ENCODE assay signal across 8 cellular contexts in the genomic region with DNA sequence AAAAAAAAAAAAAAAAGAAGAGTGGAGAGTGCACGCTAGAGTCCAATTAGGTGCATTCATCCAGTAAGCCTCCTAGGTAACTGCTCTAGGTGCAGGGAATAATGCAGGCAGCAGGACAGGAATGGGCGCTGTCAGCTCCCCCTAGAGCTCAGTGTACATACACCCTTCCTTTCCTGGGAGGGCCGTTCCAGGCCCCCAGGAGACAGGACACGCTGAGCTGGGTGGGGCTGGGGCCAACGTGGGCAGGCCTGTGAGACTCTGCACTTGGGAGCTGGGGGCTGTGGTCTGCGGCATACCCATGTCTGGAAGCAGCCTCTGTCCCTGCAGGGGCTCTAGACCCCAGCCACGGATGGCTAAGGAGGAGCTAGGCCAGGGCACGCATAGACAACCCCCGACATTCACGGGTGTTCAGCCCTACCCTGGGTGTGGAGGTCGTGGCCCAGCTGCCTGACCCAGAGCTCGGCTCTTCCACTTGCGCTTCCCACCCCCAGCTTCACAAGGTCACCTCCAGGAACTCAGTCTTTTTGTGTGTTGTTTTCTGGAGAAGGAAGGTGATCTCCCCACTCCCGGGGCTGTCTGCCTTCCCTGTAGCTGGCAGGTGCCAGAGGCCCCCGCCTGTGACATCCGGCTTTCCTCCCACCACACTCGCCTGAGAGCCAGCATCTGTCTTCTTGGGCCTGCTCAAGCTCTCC. TPM values are rescaled to one million over a fixed set of nuclear protein-coding genes. Genes with fewer than 3 reads are reported as not detected.
A peak's percentile ranks its signal among the peaks of the same experiment; 100 is the strongest.
DNase-seq lines count a peak whose midpoint lies in the region; ATAC-seq and TF ChIP-seq lines count a peak whose summit lies in the region.

No MANE protein-coding gene starts in this region.

- H3K4me1 Mint-ChIP-seq in naive thymus-derived CD8-positive, alpha-beta T cell: peaks cover 21 to 48% (median 41%) of the 10 kb centered on the region in 4 donors

- intact Hi-C loops in colonic mucosa (cut with DNase I): no loop called here

- no peaks in the 10 kb centered on the region for H3K9me3 Mint-ChIP-seq in naive thymus-derived CD8-positive, alpha-beta T cell

- H3K27ac Mint-ChIP-seq in naive thymus-derived CD8-positive, alpha-beta T cell: peak overlapping the region; percentile 63 to 96 (median 88)

- H3K4me3 ChIP-seq in colonic mucosa: peak overlapping the region; percentile 72

- peak overlapping the region; percentile 79 to 95 (median 87) for H3K4me3 Mint-ChIP-seq in naive thymus-derived CD8-positive, alpha-beta T cell

- H3K4me1 ChIP-seq in colonic mucosa: peaks cover 26% of the 10 kb centered on the region

- no peaks in the 10 kb centered on the region for H3K36me3 Mint-ChIP-seq in naive thymus-derived CD8-positive, alpha-beta T cell

- DNase-seq in NCI-H748 (lab: John Stamatoyannopoulos, UW; ENCODE audit: unreplicated experiment): peak; percentile 29
- DNase-seq in NCI-H748 treated with DMSO at 0.1 percent for 48 hours (lab: John Stamatoyannopoulos, UW): no peak
- peak; percentile 43 for DNase-seq in colonic mucosa
- DNase-seq in naive thymus-derived CD8-positive, alpha-beta T cell: peak in 3 of 10 donors; percentile 43 to 55 (median 53)

- no peaks in the 10 kb centered on the region for H3K36me3 ChIP-seq in colonic mucosa

- ATAC-seq in HG02642 (IDR thresholded peaks at IDR 0.05; ENCODE audit: poor library complexity, unreplicated experiment) (peak; percentile 22), GM18520 (IDR thresholded peaks at IDR 0.05; ENCODE audit: unreplicated experiment) (no peak), GM18511 (IDR thresholded peaks at IDR 0.05; ENCODE audit: unreplicated experiment) (no peak)
- ATAC-seq in naive thymus-derived CD8-positive, alpha-beta T cell: peak; percentile 19 to 27

- no peak for TF ChIP-seq CTCF in colonic mucosa (IDR thresholded peaks at IDR 0.05)

- H3K27ac ChIP-seq in colonic mucosa: peak overlapping the region; percentile 84

- H3K9ac ChIP-seq in colonic mucosa (ENCODE audit: low read depth in 2 of 2, low read length in 2 of 2): peak overlapping the region; percentile 85 to 99

- POLR2A ChIA-PET in naive thymus-derived CD8-positive, alpha-beta T cell (lab: Charles Lee): interaction anchor here (0.5 to 21.0 kb wide), 13 partner anchors 15 to 319 kb away, joined by 3 to 411 read pairs (median 3); a partner anchor contains a TSS

- H3K27me3 ChIP-seq in colonic mucosa: no peaks in the 10 kb centered on the region

- H3K27me3 Mint-ChIP-seq in naive thymus-derived CD8-positive, alpha-beta T cell: no peaks in the 10 kb centered on the region

- no peaks in the 10 kb centered on the region for H3K9me3 ChIP-seq in colonic mucosa

TF ChIP-seq in PFSK-1, 5 proteins besides CTCF, POLR2A, EP300 and RAD21:
- TF ChIP-seq POLR2AphosphoS5 (IDR thresholded peaks at IDR 0.05; ENCODE audit: low read depth, low read length) (peak; percentile 61; the same call in 1 of the 2 replicates), SIN3A (IDR thresholded peaks at IDR 0.05; ENCODE audit: borderline replicate concordance, insufficient read depth, low read length) (0 out of 2 replicates have a peak, but pooled peaks have one; percentile 80), FOXP2 (optimal IDR thresholded peaks at IDR 0.05; ENCODE audit: borderline replicate concordance, extremely low read depth, extremely low read length, insufficient read depth) (no peak), TAF1 (IDR thresholded peaks at IDR 0.05; ENCODE audit: borderline replicate concordance, insufficient read depth, low read length) (no peak)
- TF ChIP-seq, protein P1, sequence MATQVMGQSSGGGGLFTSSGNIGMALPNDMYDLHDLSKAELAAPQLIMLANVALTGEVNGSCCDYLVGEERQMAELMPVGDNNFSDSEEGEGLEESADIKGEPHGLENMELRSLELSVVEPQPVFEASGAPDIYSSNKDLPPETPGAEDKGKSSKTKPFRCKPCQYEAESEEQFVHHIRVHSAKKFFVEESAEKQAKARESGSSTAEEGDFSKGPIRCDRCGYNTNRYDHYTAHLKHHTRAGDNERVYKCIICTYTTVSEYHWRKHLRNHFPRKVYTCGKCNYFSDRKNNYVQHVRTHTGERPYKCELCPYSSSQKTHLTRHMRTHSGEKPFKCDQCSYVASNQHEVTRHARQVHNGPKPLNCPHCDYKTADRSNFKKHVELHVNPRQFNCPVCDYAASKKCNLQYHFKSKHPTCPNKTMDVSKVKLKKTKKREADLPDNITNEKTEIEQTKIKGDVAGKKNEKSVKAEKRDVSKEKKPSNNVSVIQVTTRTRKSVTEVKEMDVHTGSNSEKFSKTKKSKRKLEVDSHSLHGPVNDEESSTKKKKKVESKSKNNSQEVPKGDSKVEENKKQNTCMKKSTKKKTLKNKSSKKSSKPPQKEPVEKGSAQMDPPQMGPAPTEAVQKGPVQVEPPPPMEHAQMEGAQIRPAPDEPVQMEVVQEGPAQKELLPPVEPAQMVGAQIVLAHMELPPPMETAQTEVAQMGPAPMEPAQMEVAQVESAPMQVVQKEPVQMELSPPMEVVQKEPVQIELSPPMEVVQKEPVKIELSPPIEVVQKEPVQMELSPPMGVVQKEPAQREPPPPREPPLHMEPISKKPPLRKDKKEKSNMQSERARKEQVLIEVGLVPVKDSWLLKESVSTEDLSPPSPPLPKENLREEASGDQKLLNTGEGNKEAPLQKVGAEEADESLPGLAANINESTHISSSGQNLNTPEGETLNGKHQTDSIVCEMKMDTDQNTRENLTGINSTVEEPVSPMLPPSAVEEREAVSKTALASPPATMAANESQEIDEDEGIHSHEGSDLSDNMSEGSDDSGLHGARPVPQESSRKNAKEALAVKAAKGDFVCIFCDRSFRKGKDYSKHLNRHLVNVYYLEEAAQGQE (IDR thresholded peaks at IDR 0.05; ENCODE audit: insufficient read depth in 1 of 2, low read depth in 2 of 2, low read length in 2 of 2): 0 out of 4 replicates have a peak, but pooled peaks of 1 of the 2 experiments have one; percentile 7

RNA-seq across cellular contexts. Expression of a gene that starts 1.0 kb away (rescaled TPM):
- 33.6 TPM for polyA plus RNA-seq in PFSK-1 (2012; ENCODE audit: insufficient read length, low read depth)
- total RNA-seq in colonic mucosa: 10 to 100 TPM; 42.1 to 83.1 TPM
- total RNA-seq in naive thymus-derived CD8-positive, alpha-beta T cell: 10 to 100 TPM; 44.3 to 48.2 TPM
- 100 to 1,000 TPM in 2 of 3 donors, 10 to 100 TPM in 1; 93.5 to 128 (median 113) TPM for polyA plus RNA-seq in naive thymus-derived CD8-positive, alpha-beta T cell

RNA-seq across cellular contexts. Expression of a gene that starts 5.0 kb away (rescaled TPM):
- polyA plus RNA-seq in PFSK-1 (2012; ENCODE audit: insufficient read length, low read depth): 156 TPM
- total RNA-seq in colonic mucosa: 10 to 100 TPM; 23.3 to 50.0 TPM
- 10 to 100 TPM; 13.1 to 14.4 TPM for total RNA-seq in naive thymus-derived CD8-positive, alpha-beta T cell
- polyA plus RNA-seq in naive thymus-derived CD8-positive, alpha-beta T cell: 10 to 100 TPM; 22.1 to 40.9 (median 35.8) TPM

RNA-seq across cellular contexts. Expression of a gene that starts 6.3 kb away (rescaled TPM):
- 11.0 TPM for polyA plus RNA-seq in PFSK-1 (2012; ENCODE audit: insufficient read length, low read depth)
- total RNA-seq in colonic mucosa: 1 to 10 TPM in 1 of 2 donors, under 1 TPM in 1; 0.37 to 3.7 TPM
- 10 to 100 TPM; 12.0 to 15.1 TPM for total RNA-seq in naive thymus-derived CD8-positive, alpha-beta T cell
- 1 to 10 TPM in 2 of 3 donors, not detected in 1; 1.1 to 1.4 TPM for polyA plus RNA-seq in naive thymus-derived CD8-positive, alpha-beta T cell

RNA-seq across cellular contexts. Expression of a gene that starts 6.9 kb away (rescaled TPM):
- polyA plus RNA-seq in PFSK-1 (2012; ENCODE audit: insufficient read length, low read depth): 67.8 TPM
- 10 to 100 TPM in 1 of 2 donors, 1 to 10 TPM in 1; 2.6 to 13.0 TPM for total RNA-seq in colonic mucosa
- 10 to 100 TPM; 50.1 to 67.0 TPM for total RNA-seq in naive thymus-derived CD8-positive, alpha-beta T cell
- 1 to 10 TPM; 5.0 to 6.2 (median 6.0) TPM for polyA plus RNA-seq in naive thymus-derived CD8-positive, alpha-beta T cell

RNA-seq across cellular contexts. Expression of a gene that starts 14.4 kb away (rescaled TPM):
- 29.7 TPM for polyA plus RNA-seq in PFSK-1 (2012; ENCODE audit: insufficient read length, low read depth)
- total RNA-seq in colonic mucosa: 1 to 10 TPM; 2.0 to 2.2 TPM
- 10 to 100 TPM; 28.4 to 29.3 TPM for total RNA-seq in naive thymus-derived CD8-positive, alpha-beta T cell
- 10 to 100 TPM in 1 of 3 donors, 1 to 10 TPM in 2; 3.0 to 22.0 (median 9.5) TPM for polyA plus RNA-seq in naive thymus-derived CD8-positive, alpha-beta T cell

Comparison
In these comparisons a context has a peak if more than half of its experiments do, and no peak if none do; other contexts are left out.
1. ATAC-seq: peak in HG02642 (single experiment) and naive thymus-derived CD8-positive, alpha-beta T cell (2 of 2); none in GM18520 (single experiment) and GM18511 (single experiment).